In the genomic region with DNA sequence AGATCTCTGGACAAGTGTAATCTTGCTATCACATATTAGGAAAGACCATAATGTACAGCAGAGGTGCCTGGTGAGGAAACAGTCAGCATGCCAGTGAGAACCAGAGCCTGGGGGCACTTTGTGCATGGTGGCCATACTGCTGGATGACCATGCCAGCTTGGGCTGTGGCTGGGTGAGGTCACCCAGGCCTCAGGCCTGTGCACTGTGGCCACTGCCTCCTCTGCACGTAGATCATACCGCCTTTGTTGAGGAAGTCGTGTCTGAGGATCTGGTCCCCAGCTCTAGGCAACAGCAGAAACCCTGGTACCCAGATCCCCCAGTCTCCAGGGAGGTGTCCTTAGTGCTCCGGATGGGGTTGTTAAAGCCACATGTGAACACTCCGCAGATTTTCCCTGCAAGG, we compare ENCODE assay signal across 15 cellular contexts. TPM values are rescaled to one million over a fixed set of nuclear protein-coding genes. Genes with fewer than 3 reads are reported as not detected.
DNase-seq lines count a peak whose midpoint lies in the region; ATAC-seq, FAIRE-seq and TF ChIP-seq lines count a peak whose summit lies in the region.
"Had no signal": no experiment of that assay in that cellular context is flagged by ENCODE, and none has a peak within 500 bp of the region (broad histone marks: within the 10 kb centered on the region; RNA-seq: fewer than 3 reads in every experiment).

No MANE protein-coding gene starts in this region.

- H3K27ac Mint-ChIP-seq in activated T-helper 2 cell treated with anti-CD3 and anti-CD28 coated beads, Interferon-gamma antibody, Interleukin-2, Interleukin-4, amounts not matched to agents 10 μg/mL and 5 μg/mL and 100 μg/mL, durations not matched to agents 14 hours and 24 hours and 36 hours, result peak overlapping the region; percentile 67
- H3K27ac Mint-ChIP-seq in mesothelial cell of epicardium, result peak overlapping the region; percentile 41

- POLR2A ChIA-PET in HepG2 (lab: Yijun Ruan, JAX), result no interaction called here

- no CpG with 5 or more reads among the region's 5 CpGs for WGBS in right lobe of liver (ENCODE audit: insufficient coverage, low coverage, low lambda C conversion rate, missing lambda C conversion rate)
- WGBS in HepG2 (ENCODE audit: low lambda C conversion rate), result 100% methylated on average over 2 of the region's 5 CpGs
- WGBS in upper lobe of left lung, 2 donors, result 46 to 100% methylated on average over 2 to 4 of the region's 5 CpGs
- WGBS in GM23248 (ENCODE audit: low coverage in 1 of 2, low lambda C conversion rate in 2 of 2, missing lambda C conversion rate in 2 of 2), 2 experiments, result 43 to 48% methylated on average over 5 of the region's 5 CpGs

- no peak for TF ChIP-seq RAD21 in HepG2 (CRISPR knock-in tag; IDR thresholded peaks at IDR 0.05)

- no peaks in the 10 kb centered on the region for H3K27me3 Mint-ChIP-seq in activated T-helper 2 cell treated with anti-CD3 and anti-CD28 coated beads, Interferon-gamma antibody, Interleukin-2, Interleukin-4, amounts not matched to agents 10 μg/mL and 5 μg/mL and 100 μg/mL, durations not matched to agents 14 hours and 24 hours and 36 hours (ENCODE audit: low read depth)
- H3K27me3 Mint-ChIP-seq in mesothelial cell of epicardium (ENCODE audit: low read depth), result no peaks in the 10 kb centered on the region

- in situ Hi-C loops in HepG2 (cut with HindIII; ENCODE audit: extremely low pct_ligation_motif_present, low pct_unique_long_range_greater_than_20kb), result no loop called here
- in situ Hi-C loops in GM23248 (cut with MboI), result no loop called here

- TF ChIP-seq POLR2A in right lobe of liver (IDR thresholded peaks at IDR 0.05), result no peak
- no peak for TF ChIP-seq POLR2A in HepG2 (IDR thresholded peaks at IDR 0.05; ENCODE audit: insufficient read depth in 1 of 2, low read depth in 2 of 2, low read length in 2 of 2)
- TF ChIP-seq POLR2A in upper lobe of left lung (IDR thresholded peaks at IDR 0.05), result no peak

- TF ChIP-seq EP300 in HepG2 (IDR thresholded peaks at IDR 0.05; ENCODE audit: low read depth in 2 of 2, low read length in 2 of 2) (no peak), HepG2 (CRISPR knock-in tag; IDR thresholded peaks at IDR 0.05; ENCODE audit: borderline replicate concordance) (no peak), upper lobe of left lung (IDR thresholded peaks at IDR 0.05) (no peak)

- 0 out of 2 replicates have a peak, but pooled peaks cover 5% of the 10 kb centered on the region for H3F3A ChIP-seq in GM23248 (ENCODE audit: insufficient read depth)

- H3K27me3 ChIP-seq in right lobe of liver, result no peaks in the 10 kb centered on the region
- H3K27me3 ChIP-seq in HepG2 (ENCODE audit: control insufficient read depth in 1 of 2, insufficient read depth in 2 of 2, low read length in 2 of 2), result no peaks in the 10 kb centered on the region
- H3K27me3 ChIP-seq in upper lobe of left lung, result no peaks in the 10 kb centered on the region
- H3K27me3 ChIP-seq in GM23248 (replicated peaks; ENCODE audit: insufficient read depth), result no peaks in the 10 kb centered on the region
- H3K27me3 ChIP-seq: esophagus muscularis mucosa had no signal

- H3K36me3 Mint-ChIP-seq in activated T-helper 2 cell treated with anti-CD3 and anti-CD28 coated beads, Interferon-gamma antibody, Interleukin-2, Interleukin-4, amounts not matched to agents 10 μg/mL and 5 μg/mL and 100 μg/mL, durations not matched to agents 14 hours and 24 hours and 36 hours (ENCODE audit: low read depth), result peaks cover 7% of the 10 kb centered on the region
- H3K36me3 Mint-ChIP-seq in mesothelial cell of epicardium, result no peaks in the 10 kb centered on the region

- no TSS peak for BruUV-seq in HepG2 (replicated peaks; lab: Mats Ljungman, UMichigan)

- CTCF ChIA-PET in HepG2 (lab: Yijun Ruan, JAX; ENCODE audit: low intra/inter-chr PET ratio, low total read pairs), result no interaction called here

- peak in 2 of 3 donors; percentile 37 to 56 for DNase-seq in right lobe of liver
- DNase-seq in HepG2 (ENCODE audit: low spot score), result no peak
- no peak for DNase-seq in activated T-helper 2 cell treated with anti-CD3 and anti-CD28 coated beads, Interferon-gamma antibody, Interleukin-2, Interleukin-4, amounts not matched to agents 10 μg/mL and 5 μg/mL and 100 μg/mL, durations not matched to agents 14 hours and 24 hours and 36 hours (ENCODE audit: low spot score)
- no peak for DNase-seq in mesothelial cell of epicardium (ENCODE audit: low spot score in 2 of 2, unreplicated experiment in 2 of 2)
- DNase-seq in upper lobe of left lung, result peak in 1 of 2 donors; percentile 40
- DNase-seq in GM23248, result no peak
- no peak for DNase-seq in DMS79 treated with DMSO at 0.1 percent for 48 hours (lab: John Stamatoyannopoulos, UW)
- DNase-seq: activated naive CD4-positive, alpha-beta T cell; head of caudate nucleus; kidney; NCI-H1694 treated with DMSO at 0.1 percent for 48 hours; substantia nigra had no signal

- H4K20me1 ChIP-seq in HepG2 (ENCODE audit: insufficient read depth, low read length), result peaks cover 1% of the 10 kb centered on the region; the same call in 1 of the 2 replicates
- no peaks in the 10 kb centered on the region for H4K20me1 ChIP-seq in GM23248 (ENCODE audit: insufficient read depth)

- H2AFZ ChIP-seq in HepG2 (ENCODE audit: low read length), result no peak overlapping the region
- no peak overlapping the region for H2AFZ ChIP-seq in GM23248

- H3K36me3 ChIP-seq in right lobe of liver (no peaks in the 10 kb centered on the region), HepG2 (replicated peaks in 1 of 2; ENCODE audit: control insufficient read depth in 1 of 2, insufficient read depth in 2 of 2, low read length in 2 of 2) (peaks cover 0 to 3% of the 10 kb centered on the region in 2 experiments; a peak in 2 of 5 replicates), upper lobe of left lung (no peaks in the 10 kb centered on the region), GM23248 (ENCODE audit: low read depth) (no peaks in the 10 kb centered on the region)
- H3K36me3 ChIP-seq: esophagus muscularis mucosa, prostate gland had no signal

- H3K79me2 ChIP-seq in HepG2 (ENCODE audit: insufficient read depth, low read length) (peaks cover 17% of the 10 kb centered on the region), GM23248 (ENCODE audit: insufficient read depth) (peaks cover 90% of the 10 kb centered on the region)

- H3K9ac ChIP-seq in HepG2 (ENCODE audit: insufficient read depth, low read depth, low read length) (no peak overlapping the region), GM23248 (no peak overlapping the region)

- H3K9me3 ChIP-seq in right lobe of liver (no peaks in the 10 kb centered on the region), HepG2 (ENCODE audit: low read length) (no peaks in the 10 kb centered on the region), upper lobe of left lung (no peaks in the 10 kb centered on the region), GM23248 (ENCODE audit: low read depth) (no peaks in the 10 kb centered on the region)
- H3K9me3 ChIP-seq: esophagus muscularis mucosa, prostate gland had no signal

- no peak overlapping the region for H3K27ac ChIP-seq in right lobe of liver
- no peak overlapping the region for H3K27ac ChIP-seq in HepG2 (ENCODE audit: extremely low read length, insufficient read depth, low read length)
- H3K27ac ChIP-seq in upper lobe of left lung, result peak overlapping the region; percentile 13 to 91 (median 64)
- H3K27ac ChIP-seq in GM23248, result no peak overlapping the region
- H3K27ac ChIP-seq: esophagus muscularis mucosa, prostate gland had no signal

- H3K4me1 ChIP-seq in right lobe of liver (peaks cover 0 to 40% (median 25%) of the 10 kb centered on the region in 4 donors), HepG2 (ENCODE audit: insufficient read depth, low read length) (peaks cover 55% of the 10 kb centered on the region), upper lobe of left lung (peaks cover 62 to 65% (median 63%) of the 10 kb centered on the region in 4 donors), GM23248 (ENCODE audit: insufficient read depth) (peaks cover 15% of the 10 kb centered on the region)
- H3K4me1 ChIP-seq: prostate gland had no signal

- H3K4me3 Mint-ChIP-seq in activated T-helper 2 cell treated with anti-CD3 and anti-CD28 coated beads, Interferon-gamma antibody, Interleukin-2, Interleukin-4, amounts not matched to agents 10 μg/mL and 5 μg/mL and 100 μg/mL, durations not matched to agents 14 hours and 24 hours and 36 hours (ENCODE audit: low read depth), result no peak overlapping the region
- H3K4me3 Mint-ChIP-seq in mesothelial cell of epicardium, result no peak overlapping the region

- no peak for TF ChIP-seq CTCF in right lobe of liver (IDR thresholded peaks at IDR 0.05)
- no peak for TF ChIP-seq CTCF in HepG2 (CRISPR knock-in tag; IDR thresholded peaks at IDR 0.05)
- no peak for TF ChIP-seq CTCF in mesothelial cell of epicardium (IDR thresholded peaks at IDR 0.05; ENCODE audit: unreplicated experiment)
- no peak for TF ChIP-seq CTCF in upper lobe of left lung (IDR thresholded peaks at IDR 0.05)

- intact Hi-C loops in right lobe of liver (cut with DNase I) (no loop called here), HepG2 (cut with micrococcal nuclease; ENCODE audit: unreplicated experiment) (loop anchor here (5.0 kb wide), 1 partner anchor 38 kb away; a partner anchor contains a TSS)
- intact Hi-C loops in activated T-helper 2 cell treated with anti-CD3 and anti-CD28 coated beads, Interferon-gamma antibody, Interleukin-2, Interleukin-4, amounts not matched to agents 10 μg/mL and 5 μg/mL and 100 μg/mL, durations not matched to agents 14 hours and 24 hours and 36 hours (cut with micrococcal nuclease), result loop anchor here (2.0 to 10.0 kb wide), 5 partner anchors 32 to 381 kb away; a partner anchor contains a TSS

- H3K9me3 Mint-ChIP-seq in activated T-helper 2 cell treated with anti-CD3 and anti-CD28 coated beads, Interferon-gamma antibody, Interleukin-2, Interleukin-4, amounts not matched to agents 10 μg/mL and 5 μg/mL and 100 μg/mL, durations not matched to agents 14 hours and 24 hours and 36 hours, result no peaks in the 10 kb centered on the region
- no peaks in the 10 kb centered on the region for H3K9me3 Mint-ChIP-seq in mesothelial cell of epicardium

- ATAC-seq in right lobe of liver (peak in 1 of 4 donors; percentile 0), HepG2 (no peak), upper lobe of left lung (ENCODE audit: low FRiP score in 2 of 2) (no peak), GM21360 (IDR thresholded peaks at IDR 0.05; ENCODE audit: unreplicated experiment) (no peak)

- H3K9me2 ChIP-seq in GM23248 (ENCODE audit: insufficient read depth), result no peaks in the 10 kb centered on the region

- no peak overlapping the region for H3K4me2 ChIP-seq in HepG2 (ENCODE audit: low read depth, low read length)
- H3K4me2 ChIP-seq in GM23248 (ENCODE audit: unreplicated experiment), result no peak overlapping the region

- peaks cover 56% of the 10 kb centered on the region for H3K4me1 Mint-ChIP-seq in activated T-helper 2 cell treated with anti-CD3 and anti-CD28 coated beads, Interferon-gamma antibody, Interleukin-2, Interleukin-4, amounts not matched to agents 10 μg/mL and 5 μg/mL and 100 μg/mL, durations not matched to agents 14 hours and 24 hours and 36 hours (ENCODE audit: low read depth)
- peaks cover 59% of the 10 kb centered on the region for H3K4me1 Mint-ChIP-seq in mesothelial cell of epicardium

- FAIRE-seq in HepG2 (lab: Jason Lieb, UNC), result no peak
- FAIRE-seq: kidney had no signal

- H3K4me3 ChIP-seq in right lobe of liver (no peak overlapping the region), HepG2 (replicated peaks in 1 of 3; ENCODE audit: insufficient read depth in 1 of 3, low read depth in 2 of 3, low read length in 3 of 3) (no peak overlapping the region), upper lobe of left lung (no peak overlapping the region), GM23248 (no peak overlapping the region)
- H3K4me3 ChIP-seq: esophagus muscularis mucosa, prostate gland had no signal

RNA-seq across cellular contexts. Expression of a gene that starts 38.9 kb away (rescaled TPM):
- total RNA-seq in right lobe of liver (10 to 100 TPM in 1 of 6 experiments, 1 to 10 TPM in 5; 4.7 to 17.1 (median 7.4) TPM), HepG2 (2016; rRNA removed; fragmentation: Illumina TruSeq; extraction: Trizol) (15.0 and 20.6 TPM in 2 replicates), mesothelial cell of epicardium (30.3 to 31.7 TPM (median 30.4 TPM) in 3 replicates), upper lobe of left lung (10 to 100 TPM; 26.0 to 51.3 (median 44.5) TPM)
- total RNA-seq in HepG2 (2016; cell fraction: cytosol; rRNA removed; fragmentation: Illumina TruSeq; extraction: Trizol; ENCODE audit: low read depth), result 7.6 and 7.9 TPM in 2 replicates
- total RNA-seq in HepG2 (2016; cell fraction: insoluble cytoplasmic fraction; rRNA removed; fragmentation: Illumina TruSeq; extraction: Trizol), result 12.0 and 18.4 TPM in 2 replicates
- total RNA-seq in HepG2 (2016; cell fraction: membrane; rRNA removed; fragmentation: Illumina TruSeq; extraction: Trizol), result 15.9 and 16.0 TPM in 2 replicates
- total RNA-seq in HepG2 (2016; cell fraction: nucleus; rRNA removed; fragmentation: Illumina TruSeq; extraction: Trizol), result 9.6 and 12.6 TPM in 2 replicates
- polyA plus RNA-seq in HepG2 (2011; rRNA removed) (4.7 and 5.8 TPM in 2 replicates), GM23248 (2016; fragmentation: Nextera tagmentation; extraction: Ambion mirVana) (2.8 and 2.9 TPM in 2 replicates)
- polyA plus RNA-seq in HepG2 (2011; cell fraction: cytosol; rRNA removed), result 4.2 and 5.3 TPM in 2 replicates
- polyA plus RNA-seq in HepG2 (2011; cell fraction: nucleus; rRNA removed), result 9.8 and 12.1 TPM in 2 replicates
- 18.0 and 18.4 TPM in 2 replicates for polyA plus RNA-seq in HepG2 (2012)
- 4.1 and 5.2 TPM in 2 replicates for polyA plus RNA-seq in HepG2 (2016; cell fraction: cytosol; fragmentation: Illumina TruSeq; extraction: Trizol; ENCODE audit: low read depth)
- 18.4 and 27.3 TPM in 2 replicates for polyA plus RNA-seq in HepG2 (2016; cell fraction: insoluble cytoplasmic fraction; fragmentation: Illumina TruSeq; extraction: Trizol; ENCODE audit: low read depth)
- 13.8 and 17.5 TPM in 2 replicates for polyA plus RNA-seq in HepG2 (2016; cell fraction: membrane; fragmentation: Illumina TruSeq; extraction: Trizol; ENCODE audit: low read depth)
- 30.8 and 43.0 TPM in 2 replicates for polyA plus RNA-seq in HepG2 (2016; cell fraction: nucleus; fragmentation: Illumina TruSeq; extraction: Trizol; ENCODE audit: insufficient read depth, low read depth)
- 14.3 and 17.4 TPM in 2 replicates for polyA minus RNA-seq in HepG2 (2011; rRNA and poly(A)+ RNA removed; ENCODE audit: low replicate concordance)
- polyA minus RNA-seq in HepG2 (2011; cell fraction: cytosol; rRNA and poly(A)+ RNA removed), result 7.8 and 14.2 TPM in 2 replicates
- 5.2 and 7.0 TPM in 2 replicates for polyA minus RNA-seq in HepG2 (2011; cell fraction: nucleus; rRNA and poly(A)+ RNA removed)
- total RNA-seq in activated T-helper 2 cell treated with anti-CD3 and anti-CD28 coated beads, Interferon-gamma antibody, Interleukin-2, Interleukin-4, amounts not matched to agents 10 μg/mL and 5 μg/mL and 100 μg/mL, durations not matched to agents 14 hours and 24 hours and 36 hours, result 31.4 and 34.2 TPM in 2 replicates
- 12.0 and 18.2 TPM in 2 replicates for total RNA-seq in GM23248 (2014; rRNA removed; shearing (Covaris generic))

Comparison
In these comparisons a context has a peak if more than half of its experiments do, and no peak if none do; other contexts are left out.
1. DNase-seq: peak in right lobe of liver (2 of 3); none in HepG2 (single experiment), activated T-helper 2 cell treated with anti-CD3 and anti-CD28 coated beads, Interferon-gamma antibody, Interleukin-2, Interleukin-4, amounts not matched to agents 10 μg/mL and 5 μg/mL and 100 μg/mL, durations not matched to agents 14 hours and 24 hours and 36 hours (single experiment), mesothelial cell of epicardium (0 of 2), GM23248 (single experiment) and DMS79 treated with DMSO at 0.1 percent for 48 hours (single experiment).
2. intact Hi-C loops: an anchor here in HepG2 (5.0 kb wide) and activated T-helper 2 cell treated with anti-CD3 and anti-CD28 coated beads, Interferon-gamma antibody, Interleukin-2, Interleukin-4, amounts not matched to agents 10 μg/mL and 5 μg/mL and 100 μg/mL, durations not matched to agents 14 hours and 24 hours and 36 hours (2.0 to 10.0 kb wide); none called in right lobe of liver.
3. H3K27ac ChIP-seq: peak in upper lobe of left lung (4 of 4); none in right lobe of liver (0 of 3), HepG2 (single experiment) and GM23248 (single experiment).